In genomic region chr16:66636199-66636598, GRCh38 we compare ENCODE assay signal across 34 cellular contexts. TPM values are rescaled to one million over a fixed set of nuclear protein-coding genes. Genes with fewer than 3 reads are reported as not detected.
"Had no signal": no experiment of that assay in that cellular context is flagged by ENCODE, and none has a peak within 500 bp of the region (broad histone marks: within the 10 kb centered on the region; RNA-seq: fewer than 3 reads in every experiment).

No MANE protein-coding gene starts in this region.

- H3K9me3 Mint-ChIP-seq: activated CD4-positive, alpha-beta memory T cell treated with anti-CD3 and anti-CD28 coated beads, Interleukin-2, amount 10 ng/mL, durations not matched to agents 7 days and 5 days; activated CD4-positive, alpha-beta T cell treated with anti-CD3 and anti-CD28 coated beads, Interleukin-2, amount 10 ng/mL, durations not matched to agents 7 days and 5 days; activated naive CD4-positive, alpha-beta T cell treated with anti-CD3 and anti-CD28 coated beads, Interleukin-2, amount 10 ng/mL, durations not matched to agents 7 days and 5 days; activated naive CD4-positive, alpha-beta T cell treated with anti-CD3 and anti-CD28 coated beads, Interleukin-2, amount 50 U/mL, for 72 hours; activated naive CD8-positive, alpha-beta T cell treated with anti-CD3 and anti-CD28 coated beads, Interleukin-2, amount 10 ng/mL, durations not matched to agents 7 days and 5 days; activated T-cell treated with anti-CD3 and anti-CD28 coated beads, Interleukin-2, amount 50 U/mL, for 24 hours; activated T-cell treated with anti-CD3 and anti-CD28 coated beads, Interleukin-2, amount 50 U/mL, for 72 hours; dendritic cell treated with granulocyte-macrophage colony-stimulating factor and Interleukin-4, amounts not matched to agents 40 ng/mL and 50 ng/mL, for 4 days; endodermal cell; WTC11 had no signal

- H3K4me1 ChIP-seq: ascending aorta, breast epithelium, esophagus muscularis mucosa, gastrocnemius medialis had no signal

- H3K36me3 ChIP-seq: breast epithelium, cardiac muscle cell, gastrocnemius medialis had no signal

- H3K9me3 ChIP-seq: ascending aorta, breast epithelium, esophagus muscularis mucosa, gastrocnemius medialis had no signal

- H3K4me3 ChIP-seq: ascending aorta, breast epithelium, cardiac muscle cell, coronary artery, dorsolateral prefrontal cortex, esophagus muscularis mucosa, gastrocnemius medialis had no signal

- H3K27me3 ChIP-seq: ascending aorta, breast epithelium, cardiac muscle cell, dorsolateral prefrontal cortex, esophagus muscularis mucosa, foreskin keratinocyte, gastrocnemius medialis had no signal

- H3K4me3 Mint-ChIP-seq: activated CD4-positive, alpha-beta memory T cell treated with anti-CD3 and anti-CD28 coated beads, Interleukin-2, amount 10 ng/mL, durations not matched to agents 7 days and 5 days; activated CD4-positive, alpha-beta T cell treated with anti-CD3 and anti-CD28 coated beads, Interleukin-2, amount 10 ng/mL, durations not matched to agents 7 days and 5 days; activated naive CD4-positive, alpha-beta T cell treated with anti-CD3 and anti-CD28 coated beads, Interleukin-2, amount 10 ng/mL, durations not matched to agents 7 days and 5 days; activated naive CD8-positive, alpha-beta T cell treated with anti-CD3 and anti-CD28 coated beads, Interleukin-2, amount 10 ng/mL, durations not matched to agents 7 days and 5 days; activated T-cell treated with anti-CD3 and anti-CD28 coated beads, Interleukin-2, amount 50 U/mL, for 24 hours; activated T-cell treated with anti-CD3 and anti-CD28 coated beads, Interleukin-2, amount 50 U/mL, for 72 hours; brain; dendritic cell treated with granulocyte-macrophage colony-stimulating factor and Interleukin-4, amounts not matched to agents 40 ng/mL and 50 ng/mL, for 4 days; endodermal cell; T-helper 17 cell; WTC11 had no signal

- H3K36me3 Mint-ChIP-seq: activated naive CD4-positive, alpha-beta T cell treated with anti-CD3 and anti-CD28 coated beads, Interleukin-2, amount 10 ng/mL, durations not matched to agents 7 days and 5 days; activated naive CD4-positive, alpha-beta T cell treated with anti-CD3 and anti-CD28 coated beads, Interleukin-2, amount 50 U/mL, for 72 hours; activated naive CD8-positive, alpha-beta T cell treated with anti-CD3 and anti-CD28 coated beads, Interleukin-2, amount 10 ng/mL, durations not matched to agents 7 days and 5 days had no signal

- H3K4me1 Mint-ChIP-seq: activated CD4-positive, alpha-beta memory T cell treated with anti-CD3 and anti-CD28 coated beads, Interleukin-2, amount 10 ng/mL, durations not matched to agents 7 days and 5 days; activated CD4-positive, alpha-beta T cell treated with anti-CD3 and anti-CD28 coated beads, Interleukin-2, amount 10 ng/mL, durations not matched to agents 7 days and 5 days; activated naive CD4-positive, alpha-beta T cell treated with anti-CD3 and anti-CD28 coated beads, Interleukin-2, amount 10 ng/mL, durations not matched to agents 7 days and 5 days; activated naive CD8-positive, alpha-beta T cell treated with anti-CD3 and anti-CD28 coated beads, Interleukin-2, amount 10 ng/mL, durations not matched to agents 7 days and 5 days; brain had no signal

- H3K27me3 Mint-ChIP-seq: activated T-cell treated with anti-CD3 and anti-CD28 coated beads, Interleukin-2, amount 50 U/mL, for 24 hours; brain; dendritic cell treated with granulocyte-macrophage colony-stimulating factor and Interleukin-4, amounts not matched to agents 40 ng/mL and 50 ng/mL, for 4 days had no signal

- H3K27ac ChIP-seq: ascending aorta, breast epithelium, cardiac muscle cell, coronary artery, esophagus muscularis mucosa, foreskin keratinocyte, gastrocnemius medialis, VCaP had no signal

- H3K27ac Mint-ChIP-seq: activated CD4-positive, alpha-beta memory T cell treated with anti-CD3 and anti-CD28 coated beads, Interleukin-2, amount 10 ng/mL, durations not matched to agents 7 days and 5 days; activated CD4-positive, alpha-beta T cell treated with anti-CD3 and anti-CD28 coated beads, Interleukin-2, amount 10 ng/mL, durations not matched to agents 7 days and 5 days; activated naive CD4-positive, alpha-beta T cell treated with anti-CD3 and anti-CD28 coated beads, Interleukin-2, amount 10 ng/mL, durations not matched to agents 7 days and 5 days; activated naive CD8-positive, alpha-beta T cell treated with anti-CD3 and anti-CD28 coated beads, Interleukin-2, amount 10 ng/mL, durations not matched to agents 7 days and 5 days; activated T-cell treated with anti-CD3 and anti-CD28 coated beads, Interleukin-2, amount 50 U/mL, for 24 hours; activated T-cell treated with anti-CD3 and anti-CD28 coated beads, Interleukin-2, amount 50 U/mL, for 72 hours; dendritic cell treated with granulocyte-macrophage colony-stimulating factor and Interleukin-4, amounts not matched to agents 40 ng/mL and 50 ng/mL, for 4 days; endodermal cell; T-helper 17 cell; WTC11 had no signal

- DNase-seq: activated CD4-positive, alpha-beta memory T cell treated with anti-CD3 and anti-CD28 coated beads, Interleukin-2, amount 10 ng/mL, durations not matched to agents 7 days and 5 days; activated CD4-positive, alpha-beta T cell treated with anti-CD3 and anti-CD28 coated beads for 1 hour; activated CD4-positive, alpha-beta T cell treated with anti-CD3 and anti-CD28 coated beads for 4 hours; activated CD4-positive, alpha-beta T cell treated with anti-CD3 and anti-CD28 coated beads, Interleukin-2, amount 10 ng/mL, durations not matched to agents 7 days and 5 days; activated CD4-positive, alpha-beta T cell treated with anti-CD3 and anti-CD28 coated beads, Interleukin-2, amount 50 U/mL, for 4 hours; activated CD8-positive, alpha-beta memory T cell treated with anti-CD3 and anti-CD28 coated beads, Interleukin-2, amount 50 U/mL, for 48 hours; activated gamma-delta T cell; activated naive CD4-positive, alpha-beta T cell; activated naive CD4-positive, alpha-beta T cell treated with anti-CD3 and anti-CD28 coated beads, Interleukin-2, amount 10 ng/mL, durations not matched to agents 7 days and 5 days; activated naive CD8-positive, alpha-beta T cell treated with anti-CD3 and anti-CD28 coated beads, Interleukin-2, amount 10 ng/mL, durations not matched to agents 7 days and 5 days; activated T-cell treated with anti-CD3 and anti-CD28 coated beads for 4 hours; activated T-cell treated with anti-CD3 and anti-CD28 coated beads, Interleukin-2, amount 50 U/mL, for 24 hours; activated T-cell treated with anti-CD3 and anti-CD28 coated beads, Interleukin-2, amount 50 U/mL, for 72 hours; central memory CD4-positive, alpha-beta T cell; dorsolateral prefrontal cortex; effector memory CD4-positive, alpha-beta T cell; endodermal cell; erythroblast; foreskin keratinocyte; gastrocnemius medialis; T-helper 1 cell; T-helper 17 cell had no signal

RNA-seq across cellular contexts. Expression of gene CMTM2, which starts 56.9 kb away (rescaled TPM):
- total RNA-seq: ascending aorta, breast epithelium, cardiac muscle cell, cerebellum, endodermal cell, foreskin keratinocyte, gastrocnemius medialis, glomerular endothelial cell, WTC11 had no signal
